ENCODE assay signal across 1 cellular context in the genomic region with DNA sequence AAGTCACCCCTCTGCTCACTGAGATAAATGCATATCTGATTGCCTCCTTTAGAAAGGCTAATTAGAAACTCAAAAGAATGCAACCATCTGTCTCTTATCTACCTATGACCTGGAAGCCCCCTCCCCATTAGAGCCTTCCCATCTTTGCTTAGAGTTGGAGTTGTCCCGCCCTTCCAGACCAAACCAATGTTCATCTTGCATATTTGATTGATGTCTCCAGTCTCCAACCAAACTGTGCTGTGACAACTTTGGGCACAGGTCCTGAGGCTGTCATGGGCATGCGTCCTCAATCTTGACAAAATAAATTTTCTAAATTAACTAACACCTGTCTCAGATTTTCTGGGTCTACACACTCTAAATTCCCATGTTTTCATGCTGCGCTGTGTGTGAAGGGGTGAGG.
TF ChIP-seq lines count a peak whose summit lies in the region.

No MANE protein-coding gene starts in this region.

TF ChIP-seq in GM23338, 12 proteins besides CTCF, POLR2A, EP300 and RAD21 (continued from another document):
- TF ChIP-seq, protein P1, sequence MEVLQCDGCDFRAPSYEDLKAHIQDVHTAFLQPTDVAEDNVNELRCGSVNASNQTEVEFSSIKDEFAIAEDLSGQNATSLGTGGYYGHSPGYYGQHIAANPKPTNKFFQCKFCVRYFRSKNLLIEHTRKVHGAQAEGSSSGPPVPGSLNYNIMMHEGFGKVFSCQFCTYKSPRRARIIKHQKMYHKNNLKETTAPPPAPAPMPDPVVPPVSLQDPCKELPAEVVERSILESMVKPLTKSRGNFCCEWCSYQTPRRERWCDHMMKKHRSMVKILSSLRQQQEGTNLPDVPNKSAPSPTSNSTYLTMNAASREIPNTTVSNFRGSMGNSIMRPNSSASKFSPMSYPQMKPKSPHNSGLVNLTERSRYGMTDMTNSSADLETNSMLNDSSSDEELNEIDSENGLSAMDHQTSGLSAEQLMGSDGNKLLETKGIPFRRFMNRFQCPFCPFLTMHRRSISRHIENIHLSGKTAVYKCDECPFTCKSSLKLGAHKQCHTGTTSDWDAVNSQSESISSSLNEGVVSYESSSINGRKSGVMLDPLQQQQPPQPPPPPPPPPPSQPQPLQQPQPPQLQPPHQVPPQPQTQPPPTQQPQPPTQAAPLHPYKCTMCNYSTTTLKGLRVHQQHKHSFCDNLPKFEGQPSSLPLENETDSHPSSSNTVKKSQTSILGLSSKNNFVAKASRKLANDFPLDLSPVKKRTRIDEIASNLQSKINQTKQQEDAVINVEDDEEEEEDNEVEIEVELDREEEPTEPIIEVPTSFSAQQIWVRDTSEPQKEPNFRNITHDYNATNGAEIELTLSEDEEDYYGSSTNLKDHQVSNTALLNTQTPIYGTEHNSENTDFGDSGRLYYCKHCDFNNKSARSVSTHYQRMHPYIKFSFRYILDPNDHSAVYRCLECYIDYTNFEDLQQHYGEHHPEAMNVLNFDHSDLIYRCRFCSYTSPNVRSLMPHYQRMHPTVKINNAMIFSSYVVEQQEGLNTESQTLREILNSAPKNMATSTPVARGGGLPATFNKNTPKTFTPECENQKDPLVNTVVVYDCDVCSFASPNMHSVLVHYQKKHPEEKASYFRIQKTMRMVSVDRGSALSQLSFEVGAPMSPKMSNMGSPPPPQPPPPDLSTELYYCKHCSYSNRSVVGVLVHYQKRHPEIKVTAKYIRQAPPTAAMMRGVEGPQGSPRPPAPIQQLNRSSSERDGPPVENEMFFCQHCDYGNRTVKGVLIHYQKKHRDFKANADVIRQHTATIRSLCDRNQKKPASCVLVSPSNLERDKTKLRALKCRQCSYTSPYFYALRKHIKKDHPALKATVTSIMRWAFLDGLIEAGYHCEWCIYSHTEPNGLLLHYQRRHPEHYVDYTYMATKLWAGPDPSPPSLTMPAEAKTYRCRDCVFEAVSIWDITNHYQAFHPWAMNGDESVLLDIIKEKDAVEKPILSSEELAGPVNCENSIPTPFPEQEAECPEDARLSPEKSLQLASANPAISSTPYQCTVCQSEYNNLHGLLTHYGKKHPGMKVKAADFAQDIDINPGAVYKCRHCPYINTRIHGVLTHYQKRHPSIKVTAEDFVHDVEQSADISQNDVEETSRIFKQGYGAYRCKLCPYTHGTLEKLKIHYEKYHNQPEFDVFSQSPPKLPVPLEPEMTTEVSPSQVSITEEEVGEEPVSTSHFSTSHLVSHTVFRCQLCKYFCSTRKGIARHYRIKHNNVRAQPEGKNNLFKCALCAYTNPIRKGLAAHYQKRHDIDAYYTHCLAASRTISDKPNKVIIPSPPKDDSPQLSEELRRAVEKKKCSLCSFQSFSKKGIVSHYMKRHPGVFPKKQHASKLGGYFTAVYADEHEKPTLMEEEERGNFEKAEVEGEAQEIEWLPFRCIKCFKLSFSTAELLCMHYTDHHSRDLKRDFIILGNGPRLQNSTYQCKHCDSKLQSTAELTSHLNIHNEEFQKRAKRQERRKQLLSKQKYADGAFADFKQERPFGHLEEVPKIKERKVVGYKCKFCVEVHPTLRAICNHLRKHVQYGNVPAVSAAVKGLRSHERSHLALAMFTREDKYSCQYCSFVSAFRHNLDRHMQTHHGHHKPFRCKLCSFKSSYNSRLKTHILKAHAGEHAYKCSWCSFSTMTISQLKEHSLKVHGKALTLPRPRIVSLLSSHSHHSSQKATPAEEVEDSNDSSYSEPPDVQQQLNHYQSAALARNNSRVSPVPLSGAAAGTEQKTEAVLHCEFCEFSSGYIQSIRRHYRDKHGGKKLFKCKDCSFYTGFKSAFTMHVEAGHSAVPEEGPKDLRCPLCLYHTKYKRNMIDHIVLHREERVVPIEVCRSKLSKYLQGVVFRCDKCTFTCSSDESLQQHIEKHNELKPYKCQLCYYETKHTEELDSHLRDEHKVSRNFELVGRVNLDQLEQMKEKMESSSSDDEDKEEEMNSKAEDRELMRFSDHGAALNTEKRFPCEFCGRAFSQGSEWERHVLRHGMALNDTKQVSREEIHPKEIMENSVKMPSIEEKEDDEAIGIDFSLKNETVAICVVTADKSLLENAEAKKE (CRISPR knock-in tag; IDR thresholded peaks at IDR 0.05): no peak
- no peak for TF ChIP-seq ZNF114 (CRISPR knock-in tag; IDR thresholded peaks at IDR 0.05)
